ENCODE assay signal across 34 cellular contexts in genomic region chr4:151583188-151583587, GRCh38.
"Had no signal": no experiment of that assay in that cellular context is flagged by ENCODE, and none has a peak within 500 bp of the region (broad histone marks: within the 10 kb centered on the region; RNA-seq: fewer than 3 reads in every experiment).

No MANE protein-coding gene starts in this region.

- H3K27ac Mint-ChIP-seq: activated CD4-positive, alpha-beta memory T cell treated with anti-CD3 and anti-CD28 coated beads for 36 hours; activated CD4-positive, alpha-beta T cell treated with anti-CD3 and anti-CD28 coated beads for 36 hours; activated CD4-positive, alpha-beta T cell treated with anti-CD3 and anti-CD28 coated beads, Interleukin-2, amount 10 ng/mL, durations not matched to agents 24 days and 14 days; activated CD8-positive, alpha-beta memory T cell treated with anti-CD3 and anti-CD28 coated beads, Interleukin-2, amount 10 ng/mL, durations not matched to agents 7 days and 5 days; activated CD8-positive, alpha-beta T cell treated with anti-CD3 and anti-CD28 coated beads, Interleukin-2, amount 10 ng/mL, durations not matched to agents 7 days and 5 days; activated naive CD4-positive, alpha-beta T cell treated with anti-CD3 and anti-CD28 coated beads, Interleukin-2, amount 10 ng/mL, durations not matched to agents 7 days and 5 days; activated naive CD4-positive, alpha-beta T cell treated with anti-CD3 and anti-CD28 coated beads, Interleukin-2, amount 50 U/mL, for 72 hours; activated naive CD8-positive, alpha-beta T cell treated with anti-CD3 and anti-CD28 coated beads, Interleukin-2, amount 10 ng/mL, durations not matched to agents 7 days and 5 days; activated T-helper 1 cell treated with anti-CD3 and anti-CD28 coated beads, Interleukin-12 subunit alpha, Interleukin-12 subunit beta, Interleukin-2, Interleukin-4 antibody, amounts not matched to agents 30 ng/mL and 10 ng/mL and 1 ng/mL, durations not matched to agents 14 hours and 24 hours and 36 hours; activated T-helper 2 cell treated with anti-CD3 and anti-CD28 coated beads, Interferon-gamma antibody, Interleukin-2, Interleukin-4, amounts not matched to agents 10 μg/mL and 5 μg/mL and 100 μg/mL, durations not matched to agents 14 hours and 24 hours and 36 hours; brain; dendritic cell treated with granulocyte-macrophage colony-stimulating factor and Interleukin-4, amounts not matched to agents 40 ng/mL and 50 ng/mL, for 4 days; endodermal cell; T-helper 17 cell; T-helper 2 cell treated with Interferon-gamma antibody and Interleukin-4, amounts not matched to agents 5 μg/mL and 100 μg/mL, for 36 hours had no signal

- H3K4me3 ChIP-seq: ascending aorta, breast epithelium, cardiac muscle cell, coronary artery, dorsolateral prefrontal cortex, gastrocnemius medialis, heart right ventricle had no signal

- H3K36me3 Mint-ChIP-seq: activated CD4-positive, alpha-beta memory T cell treated with anti-CD3 and anti-CD28 coated beads for 36 hours; activated CD8-positive, alpha-beta memory T cell treated with anti-CD3 and anti-CD28 coated beads, Interleukin-2, amount 10 ng/mL, durations not matched to agents 7 days and 5 days; activated naive CD4-positive, alpha-beta T cell treated with anti-CD3 and anti-CD28 coated beads, Interleukin-2, amount 10 ng/mL, durations not matched to agents 7 days and 5 days; activated naive CD4-positive, alpha-beta T cell treated with anti-CD3 and anti-CD28 coated beads, Interleukin-2, amount 50 U/mL, for 72 hours; activated naive CD8-positive, alpha-beta T cell treated with anti-CD3 and anti-CD28 coated beads, Interleukin-2, amount 10 ng/mL, durations not matched to agents 7 days and 5 days; brain had no signal

- H3K4me1 ChIP-seq: ascending aorta, breast epithelium, heart right ventricle had no signal

- H3K4me3 Mint-ChIP-seq: activated CD4-positive, alpha-beta memory T cell treated with anti-CD3 and anti-CD28 coated beads for 36 hours; activated CD4-positive, alpha-beta T cell treated with anti-CD3 and anti-CD28 coated beads for 36 hours; activated CD4-positive, alpha-beta T cell treated with anti-CD3 and anti-CD28 coated beads, Interleukin-2, amount 10 ng/mL, durations not matched to agents 24 days and 14 days; activated CD8-positive, alpha-beta memory T cell treated with anti-CD3 and anti-CD28 coated beads, Interleukin-2, amount 10 ng/mL, durations not matched to agents 7 days and 5 days; activated CD8-positive, alpha-beta T cell treated with anti-CD3 and anti-CD28 coated beads, Interleukin-2, amount 10 ng/mL, durations not matched to agents 7 days and 5 days; activated naive CD4-positive, alpha-beta T cell treated with anti-CD3 and anti-CD28 coated beads, Interleukin-2, amount 10 ng/mL, durations not matched to agents 7 days and 5 days; activated naive CD8-positive, alpha-beta T cell treated with anti-CD3 and anti-CD28 coated beads, Interleukin-2, amount 10 ng/mL, durations not matched to agents 7 days and 5 days; activated T-helper 1 cell treated with anti-CD3 and anti-CD28 coated beads, Interleukin-12 subunit alpha, Interleukin-12 subunit beta, Interleukin-2, Interleukin-4 antibody, amounts not matched to agents 30 ng/mL and 10 ng/mL and 1 ng/mL, durations not matched to agents 14 hours and 24 hours and 36 hours; dendritic cell treated with granulocyte-macrophage colony-stimulating factor and Interleukin-4, amounts not matched to agents 40 ng/mL and 50 ng/mL, for 4 days; endodermal cell; T-helper 17 cell; T-helper 2 cell treated with Interferon-gamma antibody and Interleukin-4, amounts not matched to agents 5 μg/mL and 100 μg/mL, for 36 hours had no signal

- H3K9me3 Mint-ChIP-seq: activated CD4-positive, alpha-beta memory T cell treated with anti-CD3 and anti-CD28 coated beads for 36 hours; activated CD4-positive, alpha-beta T cell treated with anti-CD3 and anti-CD28 coated beads, Interleukin-2, amount 10 ng/mL, durations not matched to agents 24 days and 14 days; activated naive CD4-positive, alpha-beta T cell treated with anti-CD3 and anti-CD28 coated beads, Interleukin-2, amount 10 ng/mL, durations not matched to agents 7 days and 5 days; activated naive CD4-positive, alpha-beta T cell treated with anti-CD3 and anti-CD28 coated beads, Interleukin-2, amount 50 U/mL, for 72 hours; activated naive CD8-positive, alpha-beta T cell treated with anti-CD3 and anti-CD28 coated beads, Interleukin-2, amount 10 ng/mL, durations not matched to agents 7 days and 5 days; activated T-helper 1 cell treated with anti-CD3 and anti-CD28 coated beads, Interleukin-12 subunit alpha, Interleukin-12 subunit beta, Interleukin-2, Interleukin-4 antibody, amounts not matched to agents 30 ng/mL and 10 ng/mL and 1 ng/mL, durations not matched to agents 14 hours and 24 hours and 36 hours; activated T-helper 2 cell treated with anti-CD3 and anti-CD28 coated beads, Interferon-gamma antibody, Interleukin-2, Interleukin-4, amounts not matched to agents 10 μg/mL and 5 μg/mL and 100 μg/mL, durations not matched to agents 14 hours and 24 hours and 36 hours; brain; dendritic cell treated with granulocyte-macrophage colony-stimulating factor and Interleukin-4, amounts not matched to agents 40 ng/mL and 50 ng/mL, for 4 days; endodermal cell; T-helper 2 cell treated with Interferon-gamma antibody and Interleukin-4, amounts not matched to agents 5 μg/mL and 100 μg/mL, for 36 hours had no signal

- H3K4me1 Mint-ChIP-seq: activated CD4-positive, alpha-beta T cell treated with anti-CD3 and anti-CD28 coated beads for 36 hours; activated CD4-positive, alpha-beta T cell treated with anti-CD3 and anti-CD28 coated beads, Interleukin-2, amount 10 ng/mL, durations not matched to agents 24 days and 14 days; activated CD8-positive, alpha-beta memory T cell treated with anti-CD3 and anti-CD28 coated beads, Interleukin-2, amount 10 ng/mL, durations not matched to agents 7 days and 5 days; activated naive CD4-positive, alpha-beta T cell treated with anti-CD3 and anti-CD28 coated beads, Interleukin-2, amount 10 ng/mL, durations not matched to agents 7 days and 5 days; activated naive CD8-positive, alpha-beta T cell treated with anti-CD3 and anti-CD28 coated beads, Interleukin-2, amount 10 ng/mL, durations not matched to agents 7 days and 5 days; T-helper 17 cell had no signal

- H3K27me3 ChIP-seq: ascending aorta, breast epithelium, cardiac muscle cell, dorsolateral prefrontal cortex, gastrocnemius medialis, heart right ventricle had no signal

- H3K9me3 ChIP-seq: ascending aorta, breast epithelium, gastrocnemius medialis, heart right ventricle had no signal

- H3K27ac ChIP-seq: ascending aorta, breast epithelium, cardiac muscle cell, coronary artery, gastrocnemius medialis, heart right ventricle had no signal

- ATAC-seq: activated CD4-positive, alpha-beta T cell treated with anti-CD3 and anti-CD28 coated beads for 36 hours; activated CD8-positive, alpha-beta memory T cell treated with anti-CD3 and anti-CD28 coated beads, Interleukin-2, amount 10 ng/mL, durations not matched to agents 7 days and 5 days; activated CD8-positive, alpha-beta T cell treated with anti-CD3 and anti-CD28 coated beads, Interleukin-2, amount 10 ng/mL, durations not matched to agents 7 days and 5 days; activated naive CD4-positive, alpha-beta T cell treated with anti-CD3 and anti-CD28 coated beads, Interleukin-2, amount 50 U/mL, for 72 hours; esophagus mucosa; gastrocnemius medialis; heart right ventricle; T-helper 17 cell had no signal

- H3K36me3 ChIP-seq: ascending aorta, breast epithelium, cardiac muscle cell, gastrocnemius medialis, heart right ventricle had no signal

- DNase-seq: activated CD4-positive, alpha-beta memory T cell treated with anti-CD3 and anti-CD28 coated beads for 36 hours; activated CD4-positive, alpha-beta T cell treated with anti-CD3 and anti-CD28 coated beads for 36 hours; activated CD4-positive, alpha-beta T cell treated with anti-CD3 and anti-CD28 coated beads, Interleukin-2, amount 10 ng/mL, durations not matched to agents 24 days and 14 days; activated CD4-positive, CD25-positive, alpha-beta regulatory T cell; activated CD4-positive, CD25-positive, alpha-beta regulatory T cell treated with anti-CD3 and anti-CD28 coated beads, Interleukin-2, amount 50 U/mL, for 72 hours; activated CD8-positive, alpha-beta memory T cell treated with anti-CD3 and anti-CD28 coated beads, Interleukin-2, amount 10 ng/mL, durations not matched to agents 7 days and 5 days; activated CD8-positive, alpha-beta memory T cell treated with anti-CD3 and anti-CD28 coated beads, Interleukin-2, amount 50 U/mL, for 4 hours; activated CD8-positive, alpha-beta T cell treated with anti-CD3 and anti-CD28 coated beads, Interleukin-2, amount 10 ng/mL, durations not matched to agents 7 days and 5 days; activated effector memory CD4-positive, alpha-beta T cell treated with anti-CD3 and anti-CD28 coated beads, Interleukin-2, amount 50 U/mL, for 16 hours; activated naive CD4-positive, alpha-beta T cell treated with anti-CD3 and anti-CD28 coated beads, Interleukin-2, amount 10 ng/mL, durations not matched to agents 7 days and 5 days; activated naive CD8-positive, alpha-beta T cell treated with anti-CD3 and anti-CD28 coated beads, Interleukin-2, amount 10 ng/mL, durations not matched to agents 7 days and 5 days; activated T-cell treated with anti-CD3 and anti-CD28 coated beads, Interleukin-2, amount 50 U/mL, for 1 hour; activated T-cell treated with anti-CD3 and anti-CD28 coated beads, Interleukin-2, amount 50 U/mL, for 48 hours; central memory CD4-positive, alpha-beta T cell; dorsolateral prefrontal cortex; effector memory CD4-positive, alpha-beta T cell; endodermal cell; foreskin fibroblast; gastrocnemius medialis; heart right ventricle; T-helper 1 cell; T-helper 17 cell; T1000 had no signal
